Comparison of ENCODE assay signal across 9 cellular contexts in genomic region chr9:35406183-35406959, GRCh38.
DNase-seq lines count a peak whose midpoint lies in the region; ATAC-seq lines count a peak whose summit lies in the region.
"Had no signal": no experiment of that assay in that cellular context is flagged by ENCODE, and none has a peak within 500 bp of the region (broad histone marks: within the 10 kb centered on the region; RNA-seq: fewer than 3 reads in every experiment).

No MANE protein-coding gene starts in this region.

- ATAC-seq in activated naive CD8-positive, alpha-beta T cell treated with anti-CD3 and anti-CD28 coated beads, Interleukin-2, amount 50 U/mL, for 24 hours = no peak
- no peak for ATAC-seq in HG03095 (IDR thresholded peaks at IDR 0.05; ENCODE audit: unreplicated experiment)
- no peak for ATAC-seq in GM18873 (IDR thresholded peaks at IDR 0.05; ENCODE audit: low FRiP score, unreplicated experiment)

- no peaks in the 10 kb centered on the region for H3K4me1 Mint-ChIP-seq in activated naive CD8-positive, alpha-beta T cell treated with anti-CD3 and anti-CD28 coated beads, Interleukin-2, amount 50 U/mL, for 24 hours

- no peaks in the 10 kb centered on the region for H3K27me3 ChIP-seq in SJCRH30

- no peaks in the 10 kb centered on the region for H3K36me3 Mint-ChIP-seq in activated naive CD8-positive, alpha-beta T cell treated with anti-CD3 and anti-CD28 coated beads, Interleukin-2, amount 50 U/mL, for 24 hours (ENCODE audit: low read depth)

- no peak overlapping the region for H3K4me3 Mint-ChIP-seq in activated naive CD8-positive, alpha-beta T cell treated with anti-CD3 and anti-CD28 coated beads, Interleukin-2, amount 50 U/mL, for 24 hours

- H3K9me3 Mint-ChIP-seq in activated naive CD8-positive, alpha-beta T cell treated with anti-CD3 and anti-CD28 coated beads, Interleukin-2, amount 50 U/mL, for 24 hours = no peaks in the 10 kb centered on the region

- no peaks in the 10 kb centered on the region for H3K36me3 ChIP-seq in SJCRH30

- DNase-seq in SJCRH30 (peak; percentile 14 to 35), left kidney (ENCODE audit: low read depth, low spot score) (peak; percentile 79), NCI-H446 treated with DMSO at 0.1 percent for 48 hours (lab: John Stamatoyannopoulos, UW) (no peak), NCI-H2171 (lab: John Stamatoyannopoulos, UW) (no peak)
- DNase-seq in activated naive CD8-positive, alpha-beta T cell treated with anti-CD3 and anti-CD28 coated beads, Interleukin-2, amount 50 U/mL, for 24 hours = peak; percentile 49
- peak; percentile 14 to 21 for DNase-seq in stimulated activated CD8-positive, alpha-beta memory T cell treated with anti-CD3 and anti-CD28 coated beads, Interleukin-7, amount 100 ng/mL, for 48 hours (ENCODE audit: extremely low read depth in 1 of 2, low read depth in 1 of 2)

- H3K4me3 ChIP-seq in SJCRH30 = no peak overlapping the region

- H3K27ac ChIP-seq in SJCRH30 = no peak overlapping the region
- H3K27ac ChIP-seq: VCaP had no signal

- peaks cover 22% of the 10 kb centered on the region for H3K27me3 Mint-ChIP-seq in activated naive CD8-positive, alpha-beta T cell treated with anti-CD3 and anti-CD28 coated beads, Interleukin-2, amount 50 U/mL, for 24 hours

- H3K9me3 ChIP-seq in SJCRH30 (replicated peaks) = no peaks in the 10 kb centered on the region

- H3K27ac Mint-ChIP-seq in activated naive CD8-positive, alpha-beta T cell treated with anti-CD3 and anti-CD28 coated beads, Interleukin-2, amount 50 U/mL, for 24 hours = no peak overlapping the region

- no peaks in the 10 kb centered on the region for H3K4me1 ChIP-seq in SJCRH30

Comparison
In these comparisons a context has a peak if more than half of its experiments do, and no peak if none do; other contexts are left out.
1. DNase-seq: peak in SJCRH30 (2 of 2), activated naive CD8-positive, alpha-beta T cell treated with anti-CD3 and anti-CD28 coated beads, Interleukin-2, amount 50 U/mL, for 24 hours (single experiment), left kidney (single experiment) and stimulated activated CD8-positive, alpha-beta memory T cell treated with anti-CD3 and anti-CD28 coated beads, Interleukin-7, amount 100 ng/mL, for 48 hours (2 of 2); none in NCI-H446 treated with DMSO at 0.1 percent for 48 hours (single experiment) and NCI-H2171 (single experiment).